Comparison of ENCODE assay signal across 8 cellular contexts in genomic region chr16:4663756-4664465, GRCh38. TPM values are rescaled to one million over a fixed set of nuclear protein-coding genes. Genes with fewer than 3 reads are reported as not detected.
DNase-seq lines count a peak whose midpoint lies in the region; ATAC-seq and TF ChIP-seq lines count a peak whose summit lies in the region.

No MANE protein-coding gene starts in this region.

- H3K4me3 ChIP-seq in tibial artery (no peak overlapping the region), BE2C (ENCODE audit: low read depth, low read length) (no peak overlapping the region)

- peak overlapping the region; percentile 92 for H3K27ac Mint-ChIP-seq in activated CD8-positive, alpha-beta memory T cell treated with anti-CD3 and anti-CD28 coated beads, Interleukin-2, amount 10 ng/mL, durations not matched to agents 7 days and 5 days
- H3K27ac Mint-ChIP-seq in activated naive CD8-positive, alpha-beta T cell treated with anti-CD3 and anti-CD28 coated beads, Interleukin-2, amount 50 U/mL, for 24 hours, result peak overlapping the region; percentile 91

- H3K4me1 ChIP-seq in tibial artery (peaks cover 0 to 21% (median 5%) of the 10 kb centered on the region in 4 donors), BE2C (peaks cover 10% of the 10 kb centered on the region; the same call in 1 of the 2 replicates)

- no peaks in the 10 kb centered on the region for H3K27me3 ChIP-seq in tibial artery
- no peaks in the 10 kb centered on the region for H3K27me3 ChIP-seq in BE2C

- H3K9me3 Mint-ChIP-seq in activated CD8-positive, alpha-beta memory T cell treated with anti-CD3 and anti-CD28 coated beads, Interleukin-2, amount 10 ng/mL, durations not matched to agents 7 days and 5 days (ENCODE audit: low read depth), result no peaks in the 10 kb centered on the region
- no peaks in the 10 kb centered on the region for H3K9me3 Mint-ChIP-seq in activated naive CD8-positive, alpha-beta T cell treated with anti-CD3 and anti-CD28 coated beads, Interleukin-2, amount 50 U/mL, for 24 hours

- no peak overlapping the region for H3K27ac ChIP-seq in tibial artery

- peaks cover 11% of the 10 kb centered on the region for H3K36me3 Mint-ChIP-seq in activated CD8-positive, alpha-beta memory T cell treated with anti-CD3 and anti-CD28 coated beads, Interleukin-2, amount 10 ng/mL, durations not matched to agents 7 days and 5 days
- H3K36me3 Mint-ChIP-seq in activated naive CD8-positive, alpha-beta T cell treated with anti-CD3 and anti-CD28 coated beads, Interleukin-2, amount 50 U/mL, for 24 hours (ENCODE audit: low read depth), result peaks cover 21% of the 10 kb centered on the region

- no peaks in the 10 kb centered on the region for H3K9me3 ChIP-seq in tibial artery
- H3K9me3 ChIP-seq in BE2C, result no peaks in the 10 kb centered on the region

- no peak overlapping the region for H3K4me3 Mint-ChIP-seq in activated CD8-positive, alpha-beta memory T cell treated with anti-CD3 and anti-CD28 coated beads, Interleukin-2, amount 10 ng/mL, durations not matched to agents 7 days and 5 days
- H3K4me3 Mint-ChIP-seq in activated naive CD8-positive, alpha-beta T cell treated with anti-CD3 and anti-CD28 coated beads, Interleukin-2, amount 50 U/mL, for 24 hours, result peak overlapping the region; percentile 71

- peaks cover 55% of the 10 kb centered on the region for H3K4me1 Mint-ChIP-seq in activated CD8-positive, alpha-beta memory T cell treated with anti-CD3 and anti-CD28 coated beads, Interleukin-2, amount 10 ng/mL, durations not matched to agents 7 days and 5 days
- H3K4me1 Mint-ChIP-seq in activated naive CD8-positive, alpha-beta T cell treated with anti-CD3 and anti-CD28 coated beads, Interleukin-2, amount 50 U/mL, for 24 hours, result peaks cover 62% of the 10 kb centered on the region

- DNase-seq in activated CD8-positive, alpha-beta memory T cell treated with anti-CD3 and anti-CD28 coated beads, Interleukin-2, amount 10 ng/mL, durations not matched to agents 7 days and 5 days, result no peak
- DNase-seq in activated CD8-positive, alpha-beta memory T cell treated with anti-CD3 and anti-CD28 coated beads for 24 hours, result no peak
- peak; percentile 39 for DNase-seq in activated naive CD8-positive, alpha-beta T cell treated with anti-CD3 and anti-CD28 coated beads, Interleukin-2, amount 50 U/mL, for 24 hours
- peak; percentile 58 to 77 for DNase-seq in left colon
- DNase-seq in tibial artery, result peak; percentile 78 to 83
- DNase-seq in ecto neural progenitor cell (ENCODE audit: low spot score), result no peak
- DNase-seq in BE2C, result no peak
- no peak for DNase-seq in D341Med (ENCODE audit: low spot score)

- intact Hi-C loops in left colon (cut with DNase I, micrococcal nuclease), result no loop called here
- intact Hi-C loops in tibial artery (cut with DNase I; ENCODE audit: low total_unique reads), result no loop called here

- ATAC-seq in activated CD8-positive, alpha-beta memory T cell treated with anti-CD3 and anti-CD28 coated beads, Interleukin-2, amount 10 ng/mL, durations not matched to agents 7 days and 5 days, result no peak
- ATAC-seq in activated naive CD8-positive, alpha-beta T cell treated with anti-CD3 and anti-CD28 coated beads, Interleukin-2, amount 50 U/mL, for 24 hours, result no peak
- ATAC-seq in left colon, result peak; percentile 4

- no peak for TF ChIP-seq CTCF in tibial artery (IDR thresholded peaks at IDR 0.05)
- no peak for TF ChIP-seq CTCF in BE2C (IDR thresholded peaks at IDR 0.05; ENCODE audit: low read depth, low read length)

- H3K27me3 Mint-ChIP-seq in activated CD8-positive, alpha-beta memory T cell treated with anti-CD3 and anti-CD28 coated beads, Interleukin-2, amount 10 ng/mL, durations not matched to agents 7 days and 5 days, result no peaks in the 10 kb centered on the region
- H3K27me3 Mint-ChIP-seq in activated naive CD8-positive, alpha-beta T cell treated with anti-CD3 and anti-CD28 coated beads, Interleukin-2, amount 50 U/mL, for 24 hours, result no peaks in the 10 kb centered on the region

- H3K36me3 ChIP-seq in tibial artery (peaks cover 11 to 81% (median 51%) of the 10 kb centered on the region in 3 donors), BE2C (peaks cover 33% of the 10 kb centered on the region)

- CTCF ChIA-PET in activated CD8-positive, alpha-beta memory T cell treated with anti-CD3 and anti-CD28 coated beads, Interleukin-2, amount 10 ng/mL, durations not matched to agents 7 days and 5 days (lab: Charles Lee), result interaction anchor here (0.6 to 1.2 kb wide), 6 partner anchors 12 to 263 kb away, joined by 3 to 5 read pairs (median 3); no protein-coding TSS in a partner anchor

RNA-seq across cellular contexts. Expression of gene NUDT16L1, which starts 29.5 kb away (rescaled TPM):
- total RNA-seq in activated CD8-positive, alpha-beta memory T cell treated with anti-CD3 and anti-CD28 coated beads, Interleukin-2, amount 10 ng/mL, durations not matched to agents 7 days and 5 days, result 10 to 100 TPM; 31.6 to 35.6 TPM
- 10 to 100 TPM; 43.0 to 43.8 TPM for total RNA-seq in left colon
- 141 TPM for polyA plus RNA-seq in BE2C (2012; ENCODE audit: insufficient read depth, insufficient read length, low read depth)

RNA-seq across cellular contexts. Expression of gene MGRN1, which starts 39.3 kb away (rescaled TPM):
- total RNA-seq in activated CD8-positive, alpha-beta memory T cell treated with anti-CD3 and anti-CD28 coated beads, Interleukin-2, amount 10 ng/mL, durations not matched to agents 7 days and 5 days, result 10 to 100 TPM; 76.9 to 92.1 TPM
- total RNA-seq in left colon, result 10 to 100 TPM; 71.9 to 84.6 TPM
- polyA plus RNA-seq in BE2C (2012; ENCODE audit: insufficient read depth, insufficient read length, low read depth), result 93.3 TPM

RNA-seq across cellular contexts. Expression of gene UBALD1, which starts 49.2 kb away (rescaled TPM):
- 10 to 100 TPM; 20.2 to 27.7 TPM for total RNA-seq in activated CD8-positive, alpha-beta memory T cell treated with anti-CD3 and anti-CD28 coated beads, Interleukin-2, amount 10 ng/mL, durations not matched to agents 7 days and 5 days
- 10 to 100 TPM; 17.1 to 19.6 TPM for total RNA-seq in left colon
- polyA plus RNA-seq in BE2C (2012; ENCODE audit: insufficient read depth, insufficient read length, low read depth), result 91.5 TPM

Comparison
In these comparisons a context has a peak if more than half of its experiments do, and no peak if none do; other contexts are left out.
1. DNase-seq: peak in activated naive CD8-positive, alpha-beta T cell treated with anti-CD3 and anti-CD28 coated beads, Interleukin-2, amount 50 U/mL, for 24 hours (single experiment), left colon (2 of 2) and tibial artery (2 of 2); none in activated CD8-positive, alpha-beta memory T cell treated with anti-CD3 and anti-CD28 coated beads, Interleukin-2, amount 10 ng/mL, durations not matched to agents 7 days and 5 days (single experiment), activated CD8-positive, alpha-beta memory T cell treated with anti-CD3 and anti-CD28 coated beads for 24 hours (single experiment), ecto neural progenitor cell (single experiment), BE2C (single experiment) and D341Med (single experiment).